Comparison of ENCODE assay signal across 11 cellular contexts in genomic region chr5:123119334-123119986, GRCh38. TPM values are rescaled to one million over a fixed set of nuclear protein-coding genes. Genes with fewer than 3 reads are reported as not detected.
DNase-seq lines count a peak whose midpoint lies in the region; ATAC-seq, FAIRE-seq and TF ChIP-seq lines count a peak whose summit lies in the region.
"Had no signal": no experiment of that assay in that cellular context is flagged by ENCODE, and none has a peak within 500 bp of the region (broad histone marks: within the 10 kb centered on the region; RNA-seq: fewer than 3 reads in every experiment).

No MANE protein-coding gene starts in this region.

- ATAC-seq in HG03342 (IDR thresholded peaks at IDR 0.05; ENCODE audit: unreplicated experiment) = no peak

- intact Hi-C loops in ascending aorta (cut with DNase I) = loop anchor here (5.0 kb wide), 1 partner anchor 33 kb away; no protein-coding TSS in a partner anchor

- POLR2A ChIA-PET in AG04450 (lab: Yijun Ruan, JAX) = interaction anchor here (0.6 to 2.2 kb wide), 3 partner anchors 12 to 1545 kb away, joined by 3 to 19 read pairs (median 4); no protein-coding TSS in a partner anchor

- H3K9me3 ChIP-seq in AG04450 (ENCODE audit: control insufficient read depth, insufficient read depth, low read length) (no peaks in the 10 kb centered on the region), ascending aorta (no peaks in the 10 kb centered on the region)

- H3K27me3 ChIP-seq in AG04450 (ENCODE audit: control insufficient read depth, insufficient read depth, low read length) (no peaks in the 10 kb centered on the region), ascending aorta (no peaks in the 10 kb centered on the region)

- DNase-seq in AG04450 (ENCODE audit: low read depth, low spot score) (no peak), HTR-8/SVneo (ENCODE audit: insufficient read length, low spot score) (peak; percentile 67), ascending aorta (ENCODE audit: low spot score in 2 of 2) (no peak), left kidney (ENCODE audit: low read depth, low spot score) (peak; percentile 34), NCI-H2029 treated with DMSO at 0.1 percent for 48 hours (lab: John Stamatoyannopoulos, UW) (no peak), epidermal melanocyte (ENCODE audit: insufficient read length, low spot score) (no peak), NCI-H774 (lab: John Stamatoyannopoulos, UW) (no peak)
- DNase-seq: NCI-H748 treated with DMSO at 0.1 percent for 48 hours had no signal

- peak; percentile 36 for FAIRE-seq in HTR-8/SVneo (lab: Jason Lieb, UNC)
- FAIRE-seq: islet of Langerhans had no signal

- H3K36me3 ChIP-seq in ascending aorta = no peaks in the 10 kb centered on the region

- TF ChIP-seq CTCF in AG04450 (IDR thresholded peaks at IDR 0.05; ENCODE audit: low read depth, low read length) = peak; percentile 20; the same call in 1 of the 2 replicates
- TF ChIP-seq CTCF in ascending aorta (IDR thresholded peaks at IDR 0.05) = peak in 1 of 3 experiments; percentile 48

- H3K27ac ChIP-seq in AG04450 (ENCODE audit: low read depth, low read length) = peak overlapping the region; percentile 90
- peak overlapping the region; percentile 84 to 90 for H3K27ac ChIP-seq in ascending aorta

- peak overlapping the region; percentile 41 for H3K4me3 ChIP-seq in AG04450 (ENCODE audit: low read depth, low read length)
- H3K4me3 ChIP-seq in ascending aorta = peak overlapping the region in 1 of 2 donors; percentile 23
- H3K4me3 ChIP-seq: skin epidermis had no signal

- CTCF ChIA-PET in AG04450 (lab: Charles Lee) = interaction anchor here (0.8 to 1.7 kb wide), 2 partner anchors 27 to 38 kb away, joined by 5 to 7 read pairs; no protein-coding TSS in a partner anchor

- H3K4me1 ChIP-seq in ascending aorta = peaks cover 3 to 69% of the 10 kb centered on the region in 2 donors

RNA-seq across cellular contexts. Expression of gene PRDM6, which starts 30.4 kb away (rescaled TPM):
- 2.7 and 3.4 TPM in 2 replicates for polyA plus RNA-seq in AG04450 (2011; rRNA removed)
- 5.4 and 5.8 TPM in 2 replicates for polyA minus RNA-seq in AG04450 (2011; rRNA and poly(A)+ RNA removed)
- total RNA-seq in ascending aorta = 8.4 TPM

Comparison
In these comparisons a context has a peak if more than half of its experiments do, and no peak if none do; other contexts are left out.
1. DNase-seq: peak in HTR-8/SVneo (single experiment) and left kidney (single experiment); none in AG04450 (single experiment), ascending aorta (0 of 2), NCI-H2029 treated with DMSO at 0.1 percent for 48 hours (single experiment), epidermal melanocyte (single experiment) and NCI-H774 (single experiment).